In the genomic region with DNA sequence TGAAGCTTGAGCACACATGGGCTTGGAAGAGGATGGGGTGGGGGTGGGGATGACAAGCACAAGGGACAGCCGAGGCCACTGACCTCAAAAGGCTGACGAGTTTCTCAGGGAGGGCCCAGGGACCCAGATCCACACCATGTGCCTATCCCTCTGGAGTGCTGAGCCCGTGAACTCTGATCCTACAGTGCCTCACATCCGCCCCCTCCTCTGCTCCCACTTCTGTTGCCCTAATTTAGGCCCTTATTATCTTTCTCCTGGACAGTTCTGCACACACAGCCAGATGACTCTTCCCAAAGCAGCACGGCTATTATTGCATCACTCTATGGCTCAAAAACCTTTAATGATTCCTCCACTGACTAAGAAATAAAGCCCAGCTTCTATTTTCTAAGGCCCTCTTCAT, we compare ENCODE assay signal across 19 cellular contexts. TPM values are rescaled to one million over a fixed set of nuclear protein-coding genes. Genes with fewer than 3 reads are reported as not detected.
DNase-seq lines count a peak whose midpoint lies in the region; ATAC-seq and TF ChIP-seq lines count a peak whose summit lies in the region.
"Had no signal": no experiment of that assay in that cellular context is flagged by ENCODE, and none has a peak within 500 bp of the region (broad histone marks: within the 10 kb centered on the region; RNA-seq: fewer than 3 reads in every experiment).

No MANE protein-coding gene starts in this region.

- no peak overlapping the region for H2BK120ac ChIP-seq in trophoblast cell (ENCODE audit: insufficient read depth, low read length, poor library complexity)

- H4K8ac ChIP-seq in trophoblast cell (ENCODE audit: low read depth, low read length), result no peak overlapping the region

- no peak for TF ChIP-seq RAD21 in SK-N-SH (IDR thresholded peaks at IDR 0.05; ENCODE audit: low read length)

- no peaks in the 10 kb centered on the region for H3K9me2 ChIP-seq in SK-N-SH

- peaks cover 54 to 73% (median 67%) of the 10 kb centered on the region in 10 experiments for H3K4me1 ChIP-seq in BLaER1 treated with 17β-estradiol and CSF1 and Interleukin-3, amounts not matched to agents 10 nM and 100 nM
- peaks cover 48% of the 10 kb centered on the region for H3K4me1 ChIP-seq in left ventricle myocardium inferior
- H3K4me1 ChIP-seq in trophoblast cell (ENCODE audit: control insufficient read depth in 1 of 2, insufficient read depth in 2 of 2, low read length in 2 of 2), result peaks cover 10 to 16% of the 10 kb centered on the region in 2 experiments
- H3K4me1 ChIP-seq in SK-N-SH (ENCODE audit: control insufficient read depth in 1 of 2, insufficient read depth in 2 of 2, low read depth in 1 of 2, low read length in 1 of 2), result peaks cover 16 to 20% of the 10 kb centered on the region in 2 experiments; a peak in 2 of 4 replicates
- H3K4me1 ChIP-seq: foreskin keratinocyte had no signal

- no peak overlapping the region for H3K27ac ChIP-seq in BLaER1 treated with 17β-estradiol and CSF1 and Interleukin-3, amounts not matched to agents 10 nM and 100 nM
- H3K27ac ChIP-seq in angular gyrus (ENCODE audit: low read depth, low read length) (peak overlapping the region; percentile 64), left ventricle myocardium inferior (replicated peaks) (peak overlapping the region; percentile 68), trophoblast cell (ENCODE audit: low read depth, low read length) (peak overlapping the region; percentile 27), SK-N-SH (ENCODE audit: low read depth in 2 of 2, low read length in 1 of 2) (no peak overlapping the region)
- H3K27ac ChIP-seq: cardiac muscle cell, foreskin keratinocyte had no signal

- DNase-seq in left ventricle myocardium inferior, result peak; percentile 54
- DNase-seq in trophoblast cell, result no peak
- DNase-seq in activated effector memory CD4-positive, alpha-beta T cell treated with Interleukin-2 at 50 U/mL for 16 hours, result no peak
- no peak for DNase-seq in SK-N-SH
- DNase-seq in activated gamma-delta T cell treated with Interleukin-2 at 50 U/mL for 16 hours, result no peak
- DNase-seq: activated CD4-positive, alpha-beta T cell treated with anti-CD3 and anti-CD28 coated beads for 1 hour; Calu3; endodermal cell; foreskin keratinocyte; HCEC 1CT; NCI-H1092 treated with DMSO at 0.1 percent for 48 hours; occipital lobe; SIG-M5 had no signal

- peaks cover 7% of the 10 kb centered on the region for H3K79me1 ChIP-seq in trophoblast cell (ENCODE audit: low read length)

- H3K23ac ChIP-seq in trophoblast cell (ENCODE audit: low read length), result no peak overlapping the region

- H3K14ac ChIP-seq in trophoblast cell (ENCODE audit: low read length), result no peak overlapping the region

- peaks cover 0 to 46% (median 20%) of the 10 kb centered on the region in 11 experiments; a peak in 12 of 22 replicates for H3K36me3 ChIP-seq in BLaER1 treated with 17β-estradiol and CSF1 and Interleukin-3, amounts not matched to agents 10 nM and 100 nM
- H3K36me3 ChIP-seq in left ventricle myocardium inferior, result peaks cover 3% of the 10 kb centered on the region
- H3K36me3 ChIP-seq in trophoblast cell (ENCODE audit: control insufficient read depth in 1 of 2, insufficient read depth in 2 of 2, low read length in 2 of 2), result peaks cover 4 to 7% of the 10 kb centered on the region in 2 experiments
- H3K36me3 ChIP-seq in SK-N-SH (replicated peaks in 1 of 2; ENCODE audit: control insufficient read depth in 1 of 2, insufficient read depth in 2 of 2, low read length in 1 of 2), result no peaks in the 10 kb centered on the region
- H3K36me3 ChIP-seq: cardiac muscle cell had no signal

- POLR2A ChIA-PET in SK-N-SH (lab: Yijun Ruan, JAX), result no interaction called here

- peaks cover 0 to 77% (median 0%) of the 10 kb centered on the region in 11 experiments; a peak in 6 of 22 replicates for H4K20me1 ChIP-seq in BLaER1 treated with 17β-estradiol and CSF1 and Interleukin-3, amounts not matched to agents 10 nM and 100 nM
- H4K20me1 ChIP-seq in SK-N-SH (ENCODE audit: insufficient read depth), result no peaks in the 10 kb centered on the region

- H3K4me2 ChIP-seq in BLaER1 treated with 17β-estradiol and CSF1 and Interleukin-3, amounts not matched to agents 10 nM and 100 nM, result peak overlapping the region; percentile 74 to 95 (median 80)
- no peak overlapping the region for H3K4me2 ChIP-seq in trophoblast cell (ENCODE audit: low read length)
- no peak overlapping the region for H3K4me2 ChIP-seq in SK-N-SH

- no peak for TF ChIP-seq CTCF in left ventricle myocardium inferior (IDR thresholded peaks at IDR 0.05; ENCODE audit: borderline replicate concordance)
- no peak for TF ChIP-seq CTCF in SK-N-SH (IDR thresholded peaks at IDR 0.05)

- intact Hi-C loops in left ventricle myocardium inferior (cut with micrococcal nuclease), result no loop called here

- H3F3A ChIP-seq in SK-N-SH (replicated peaks; ENCODE audit: insufficient read depth), result no peaks in the 10 kb centered on the region

- ATAC-seq in HG03354 (IDR thresholded peaks at IDR 0.05; ENCODE audit: poor library complexity, severe bottlenecking, unreplicated experiment), result no peak
- ATAC-seq: activated naive CD4-positive, alpha-beta T cell treated with anti-CD3 and anti-CD28 coated beads, Interleukin-2, amount 50 U/mL, for 72 hours; foreskin keratinocyte had no signal

- no peaks in the 10 kb centered on the region for H3K27me3 ChIP-seq in BLaER1 treated with 17β-estradiol and CSF1 and Interleukin-3, amounts not matched to agents 10 nM and 100 nM
- H3K27me3 ChIP-seq in left ventricle myocardium inferior (ENCODE audit: low read depth) (no peaks in the 10 kb centered on the region), trophoblast cell (ENCODE audit: insufficient read depth, low read length) (no peaks in the 10 kb centered on the region), SK-N-SH (ENCODE audit: insufficient read depth) (no peaks in the 10 kb centered on the region)
- H3K27me3 ChIP-seq: cardiac muscle cell had no signal

- H3K4ac ChIP-seq in trophoblast cell (ENCODE audit: low read depth, low read length), result no peak overlapping the region

- H3K9me3 ChIP-seq in BLaER1 treated with 17β-estradiol and CSF1 and Interleukin-3, amounts not matched to agents 10 nM and 100 nM (replicated peaks in 1 of 11), result peaks cover 0 to 15% (median 8%) of the 10 kb centered on the region in 11 experiments; a peak in 11 of 22 replicates
- H3K9me3 ChIP-seq in left ventricle myocardium inferior (replicated peaks) (no peaks in the 10 kb centered on the region), trophoblast cell (ENCODE audit: insufficient read depth, low read depth, low read length) (no peaks in the 10 kb centered on the region), SK-N-SH (no peaks in the 10 kb centered on the region)

- no peak overlapping the region for H2BK5ac ChIP-seq in trophoblast cell (ENCODE audit: low read depth, low read length, poor library complexity)

- no peak overlapping the region for H3K4me3 ChIP-seq in BLaER1 treated with 17β-estradiol and CSF1 and Interleukin-3, amounts not matched to agents 10 nM and 100 nM
- H3K4me3 ChIP-seq in left ventricle myocardium inferior, result no peak overlapping the region
- H3K4me3 ChIP-seq in trophoblast cell (ENCODE audit: low read depth, low read length), result no peak overlapping the region
- no peak overlapping the region for H3K4me3 ChIP-seq in SK-N-SH (ENCODE audit: low read depth in 2 of 2, low read length in 1 of 2)
- H3K4me3 ChIP-seq: cardiac muscle cell, smooth muscle cell had no signal

- no peak overlapping the region for H3K9ac ChIP-seq in BLaER1 treated with 17β-estradiol and CSF1 and Interleukin-3, amounts not matched to agents 10 nM and 100 nM
- H3K9ac ChIP-seq in trophoblast cell (ENCODE audit: low read length) (no peak overlapping the region), SK-N-SH (no peak overlapping the region)

- CTCF ChIA-PET in SK-N-SH (lab: Yijun Ruan, JAX), result interaction anchor here (0.6 to 3.1 kb wide), 6 partner anchors 15 to 791 kb away, joined by 3 to 21 read pairs (median 4); no protein-coding TSS in a partner anchor

- H4K91ac ChIP-seq in trophoblast cell (ENCODE audit: low read depth, low read length), result no peak overlapping the region

- no peak for TF ChIP-seq EP300 in SK-N-SH (IDR thresholded peaks at IDR 0.05; ENCODE audit: borderline replicate concordance in 1 of 2, low read depth in 1 of 2, low read length in 1 of 2)

- no peak overlapping the region for H2AK5ac ChIP-seq in trophoblast cell (ENCODE audit: low read length)

- H2AFZ ChIP-seq in trophoblast cell (ENCODE audit: insufficient read depth, low read length, poor library complexity) (no peak overlapping the region), SK-N-SH (ENCODE audit: low read depth) (no peak overlapping the region)

- no peak overlapping the region for H2BK12ac ChIP-seq in trophoblast cell (ENCODE audit: low read length)

- peaks cover 3% of the 10 kb centered on the region for H3K79me2 ChIP-seq in trophoblast cell (ENCODE audit: control insufficient read depth, insufficient read depth, low read length, poor library complexity)
- no peaks in the 10 kb centered on the region for H3K79me2 ChIP-seq in SK-N-SH (ENCODE audit: insufficient read depth)

- no CpG with 5 or more reads among the region's 5 CpGs for WGBS in trophoblast cell (ENCODE audit: extremely low coverage, insufficient coverage, insufficient read length)
- WGBS in SK-N-SH (ENCODE audit: low lambda C conversion rate), result 39% methylated on average over 5 of the region's 5 CpGs

- H4K12ac ChIP-seq in trophoblast cell (ENCODE audit: low read depth, low read length), result no peak overlapping the region

- no peak overlapping the region for H3K18ac ChIP-seq in trophoblast cell (ENCODE audit: low read length)

TF ChIP-seq in SK-N-SH, 30 proteins besides CTCF, POLR2A, EP300 and RAD21 (continues in another document):
- TF ChIP-seq CHD2 (IDR thresholded peaks at IDR 0.05; ENCODE audit: low read length, partially characterized antibody), result no peak

RNA-seq across cellular contexts. Expression of a gene that starts 24.8 kb away (rescaled TPM):
- 4.1 TPM for total RNA-seq in left ventricle myocardium inferior
- 98.2 and 109 TPM in 2 replicates for polyA plus RNA-seq in trophoblast cell (2013)
- 0.08 and 0.13 TPM in 2 replicates for polyA plus RNA-seq in SK-N-SH (2012; rRNA removed)
- 0.13 and 0.17 TPM in 2 replicates for polyA plus RNA-seq in SK-N-SH (2012; cell fraction: cytosol; rRNA removed)
- 0.19 and 0.23 TPM in 2 replicates for polyA plus RNA-seq in SK-N-SH (2012; cell fraction: nucleus; rRNA removed)

Comparison
In these comparisons a context has a peak if more than half of its experiments do, and no peak if none do; other contexts are left out.
1. H3K27ac ChIP-seq: peak in angular gyrus (single experiment), left ventricle myocardium inferior (single experiment) and trophoblast cell (single experiment); none in BLaER1 treated with 17β-estradiol and CSF1 and Interleukin-3, amounts not matched to agents 10 nM and 100 nM (0 of 11) and SK-N-SH (0 of 2).
2. H3K4me2 ChIP-seq: peak in BLaER1 treated with 17β-estradiol and CSF1 and Interleukin-3, amounts not matched to agents 10 nM and 100 nM (11 of 11); none in trophoblast cell (single experiment) and SK-N-SH (single experiment).